18 cellular contexts compared by ENCODE assay signal in the genomic region with DNA sequence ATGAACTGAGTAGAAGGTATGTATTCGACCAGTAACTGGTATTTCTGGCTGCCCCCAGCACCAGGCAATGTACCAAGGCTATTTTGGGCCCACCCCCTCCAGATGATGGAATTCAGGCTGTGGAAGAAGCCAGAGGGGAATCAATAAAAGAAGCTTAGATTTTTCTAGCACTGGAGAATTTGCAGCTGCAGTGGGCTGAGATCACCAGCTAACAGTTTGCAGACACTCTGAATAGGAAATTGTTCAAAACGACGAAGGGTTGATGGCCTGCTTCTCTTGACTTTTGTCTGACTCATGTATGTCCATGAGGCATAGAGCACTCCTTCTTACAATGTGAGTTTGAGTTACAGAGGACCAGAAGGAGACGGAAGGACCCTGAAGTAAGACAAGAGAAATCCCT. TPM values are rescaled to one million over a fixed set of nuclear protein-coding genes. Genes with fewer than 3 reads are reported as not detected.
DNase-seq lines count a peak whose midpoint lies in the region; ATAC-seq and TF ChIP-seq lines count a peak whose summit lies in the region.
"Had no signal": no experiment of that assay in that cellular context is flagged by ENCODE, and none has a peak within 500 bp of the region (broad histone marks: within the 10 kb centered on the region; RNA-seq: fewer than 3 reads in every experiment).

No MANE protein-coding gene starts in this region.

- TF ChIP-seq POLR2A in lower leg skin (IDR thresholded peaks at IDR 0.05): no peak

- in situ Hi-C loops in ACHN (cut with HindIII; ENCODE audit: low pct_ligation_motif_present, low pct_unique_long_range_greater_than_20kb, low sequenced_read_pairs): no loop called here

- H3K4me1 ChIP-seq in left ventricle myocardium inferior: peaks cover 50% of the 10 kb centered on the region

- intact Hi-C loops in left ventricle myocardium inferior (cut with micrococcal nuclease): no loop called here
- intact Hi-C loops in sciatic nerve (cut with DNase I): no loop called here
- intact Hi-C loops in lower leg skin (cut with DNase I; ENCODE audit: low total_unique reads): no loop called here

- no peaks in the 10 kb centered on the region for H3K9me3 ChIP-seq in left ventricle myocardium inferior (replicated peaks)

- ATAC-seq in sciatic nerve: peak; percentile 44
- ATAC-seq: activated CD4-positive, CD25-positive, alpha-beta regulatory T cell treated with anti-CD3 and anti-CD28 coated beads, Interleukin-2, amount 50 U/mL, for 24 hours; HCT116; K562; natural killer cell; Panc1 had no signal

- WGBS in lower leg skin, 2 donors: 64 to 65% methylated on average over 4 of the region's 4 CpGs

- no peaks in the 10 kb centered on the region for H3K27me3 ChIP-seq in left ventricle myocardium inferior (ENCODE audit: low read depth)

- H3K36me3 ChIP-seq in left ventricle myocardium inferior: peaks cover 68% of the 10 kb centered on the region

- DNase-seq in Ammon's horn (ENCODE audit: low spot score) (peak; percentile 79), caudate nucleus (lab: John Stamatoyannopoulos, UW) (peak in 44 of 61 donors; percentile 5 to 69 (median 36)), left ventricle myocardium inferior (no peak), sciatic nerve (ENCODE audit: low spot score) (no peak), NOMO-1 (lab: John Stamatoyannopoulos, UW; ENCODE audit: unreplicated experiment in 2 of 2) (no peak), NCI-H1092 treated with DMSO at 0.1 percent for 48 hours (lab: John Stamatoyannopoulos, UW) (no peak), ACHN (no peak), lower leg skin (ENCODE audit: low spot score in 2 of 2) (no peak)
- DNase-seq: activated naive CD8-positive, alpha-beta T cell treated with anti-CD3 and anti-CD28 coated beads, Interleukin-2, amount 10 ng/mL, durations not matched to agents 7 days and 5 days; natural killer cell; NCI-H1417 treated with DMSO at 0.1 percent for 48 hours; NCI-H446 treated with DMSO at 0.1 percent for 48 hours; small intestine; T-helper 1 cell had no signal

- no peak overlapping the region for H3K4me3 ChIP-seq in left ventricle myocardium inferior
- no peak overlapping the region for H3K4me3 ChIP-seq in lower leg skin (ENCODE audit: low read depth, poor library complexity, severe bottlenecking)
- H3K4me3 ChIP-seq: K562 had no signal

- TF ChIP-seq CTCF in left ventricle myocardium inferior (IDR thresholded peaks at IDR 0.05; ENCODE audit: borderline replicate concordance): no peak
- TF ChIP-seq CTCF in lower leg skin (IDR thresholded peaks at IDR 0.05): no peak

- peak overlapping the region; percentile 87 for H3K27ac ChIP-seq in caudate nucleus (ENCODE audit: low read depth, low read length)
- H3K27ac ChIP-seq in left ventricle myocardium inferior (replicated peaks): peak overlapping the region; percentile 10

RNA-seq across cellular contexts. Expression of a gene that starts 28.8 kb away (rescaled TPM):
- total RNA-seq in left ventricle myocardium inferior: 8.4 TPM
- total RNA-seq in sciatic nerve: 12.7 TPM
- 10 to 100 TPM; 13.1 to 22.5 (median 17.4) TPM for total RNA-seq in lower leg skin

RNA-seq across cellular contexts. Expression of a gene that starts 32.4 kb away (rescaled TPM):
- total RNA-seq in left ventricle myocardium inferior (56.4 TPM), sciatic nerve (80.0 TPM), lower leg skin (10 to 100 TPM; 22.5 to 45.0 (median 28.3) TPM)

RNA-seq across cellular contexts. Expression of a gene that starts 37.8 kb away (rescaled TPM):
- total RNA-seq in left ventricle myocardium inferior (9.4 TPM), sciatic nerve (24.1 TPM), lower leg skin (100 to 1,000 TPM; 114 to 148 (median 117) TPM)

Comparison
In these comparisons a context has a peak if more than half of its experiments do, and no peak if none do; other contexts are left out.
1. DNase-seq: peak in Ammon's horn (single experiment) and caudate nucleus (44 of 61); none in left ventricle myocardium inferior (single experiment), sciatic nerve (single experiment), NOMO-1 (0 of 2), NCI-H1092 treated with DMSO at 0.1 percent for 48 hours (single experiment), ACHN (single experiment) and lower leg skin (0 of 2).